ENCODE assay signal across 20 cellular contexts in the genomic region with DNA sequence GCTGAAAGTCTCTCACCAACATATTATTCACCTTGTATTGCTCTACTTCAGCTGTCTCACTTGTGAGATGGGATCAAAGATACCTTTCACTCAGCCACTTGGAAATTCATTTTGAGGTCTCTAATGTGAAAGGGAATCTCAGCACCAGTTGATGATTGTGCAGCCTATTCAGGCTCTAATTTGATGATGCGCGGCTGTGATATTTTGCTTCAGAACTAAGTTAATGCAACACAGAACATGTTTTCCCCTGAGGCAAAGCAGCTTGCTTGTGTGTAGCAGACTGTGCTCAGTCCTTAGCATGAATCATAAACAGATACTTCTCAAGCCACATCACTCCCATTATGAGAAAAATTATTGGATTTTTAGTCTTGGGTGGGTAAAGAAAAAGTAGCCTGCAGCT.
"Had no signal": no experiment of that assay in that cellular context is flagged by ENCODE, and none has a peak within 500 bp of the region (broad histone marks: within the 10 kb centered on the region; RNA-seq: fewer than 3 reads in every experiment).

No MANE protein-coding gene starts in this region.

- H3K9me3 ChIP-seq: esophagus squamous epithelium, suprapubic skin, tibial nerve had no signal

- H2AFZ ChIP-seq: hepatocyte had no signal

- H3K27ac ChIP-seq: esophagus squamous epithelium, hepatocyte, parathyroid adenoma, suprapubic skin, tibial nerve, WERI-Rb-1 had no signal

- H3K27me3 ChIP-seq: esophagus squamous epithelium, suprapubic skin, tibial nerve had no signal

- ATAC-seq: activated CD8-positive, alpha-beta T cell treated with anti-CD3 and anti-CD28 coated beads, Interleukin-2, amount 10 ng/mL, durations not matched to agents 7 days and 5 days; sciatic nerve; stimulated activated effector memory CD8-positive, alpha-beta T cell treated with anti-CD3 and anti-CD28 coated beads, Interleukin-12 subunit alpha, Interleukin-12 subunit beta, amount 100 ng/mL, for 72 hours; stimulated activated naive CD8-positive, alpha-beta T cell treated with anti-CD3 and anti-CD28 coated beads, Interleukin-15, amount 100 ng/mL, for 72 hours; T-cell had no signal

- H3K79me2 ChIP-seq: hepatocyte, parathyroid adenoma had no signal

- H3K4me1 ChIP-seq: esophagus squamous epithelium, suprapubic skin, tibial nerve had no signal

- DNase-seq: activated CD4-positive, alpha-beta T cell treated with anti-CD3 and anti-CD28 coated beads, Interleukin-2, amount 10 ng/mL, durations not matched to agents 7 days and 5 days; activated CD4-positive, CD25-positive, alpha-beta regulatory T cell treated with anti-CD3 and anti-CD28 coated beads, Interleukin-2, amount 50 U/mL, for 72 hours; activated CD8-positive, alpha-beta T cell treated with anti-CD3 and anti-CD28 coated beads, Interleukin-2, amount 10 ng/mL, durations not matched to agents 7 days and 5 days; activated gamma-delta T cell; aorta; effector memory CD4-positive, alpha-beta T cell; esophagus squamous epithelium; immature natural killer cell; nephron progenitor cell; small intestine; stimulated activated CD4-positive, alpha-beta T cell treated with anti-CD3 and anti-CD28 coated beads, Interleukin-2, amount 100 ng/mL, for 24 hours; stimulated activated naive CD8-positive, alpha-beta T cell treated with anti-CD3 and anti-CD28 coated beads, Interleukin-15, amount 100 ng/mL, for 72 hours; T-cell; WERI-Rb-1 had no signal

- H3K4me3 ChIP-seq: esophagus squamous epithelium, hepatocyte, suprapubic skin, tibial nerve had no signal

- H3K4me2 ChIP-seq: hepatocyte had no signal

- H3K9ac ChIP-seq: parathyroid adenoma had no signal

- H3K36me3 ChIP-seq: esophagus squamous epithelium, suprapubic skin, tibial nerve, WERI-Rb-1 had no signal
